Comparison of ENCODE assay signal across 9 cellular contexts in genomic region chr10:107814865-107815487, GRCh38.
DNase-seq lines count a peak whose midpoint lies in the region; ATAC-seq and TF ChIP-seq lines count a peak whose summit lies in the region.
"Had no signal": no experiment of that assay in that cellular context is flagged by ENCODE, and none has a peak within 500 bp of the region (broad histone marks: within the 10 kb centered on the region; RNA-seq: fewer than 3 reads in every experiment).

No MANE protein-coding gene starts in this region.

- TF ChIP-seq CTCF in GM12864 (IDR thresholded peaks at IDR 0.05; ENCODE audit: low read depth, low read length, missing control alignments) (peak; percentile 12), fibroblast of villous mesenchyme (IDR thresholded peaks at IDR 0.05; ENCODE audit: insufficient read depth, low read depth, low read length) (peak; percentile 56)
- TF ChIP-seq CTCF in CD4-positive, alpha-beta T cell (IDR thresholded peaks at IDR 0.05): no peak

- CTCF ChIA-PET in CD4-positive, alpha-beta T cell (lab: Charles Lee): no interaction called here

- no peak overlapping the region for H3K4me3 ChIP-seq in GM12864 (ENCODE audit: low read depth, low read length)
- no peak overlapping the region for H3K4me3 ChIP-seq in fibroblast of villous mesenchyme (ENCODE audit: low read depth, low read length)

- H3K27me3 Mint-ChIP-seq in CD4-positive, alpha-beta T cell: no peaks in the 10 kb centered on the region

- intact Hi-C loops in posterior cingulate gyrus (cut with DNase I): loop anchor here (5.0 to 10.0 kb wide), 3 partner anchors 408 to 1190 kb away; no protein-coding TSS in a partner anchor
- intact Hi-C loops in CD4-positive, alpha-beta T cell (cut with DNase I, micrococcal nuclease): no loop called here

- no peaks in the 10 kb centered on the region for H3K4me1 Mint-ChIP-seq in CD4-positive, alpha-beta T cell (ENCODE audit: low read depth)

- no peaks in the 10 kb centered on the region for H3K27me3 ChIP-seq in CD4-positive, alpha-beta T cell (ENCODE audit: control insufficient read depth, insufficient read depth, low read length)

- H3K9me3 ChIP-seq in CD4-positive, alpha-beta T cell (ENCODE audit: control insufficient read depth, low read length): no peaks in the 10 kb centered on the region

- no peak overlapping the region for H3K27ac ChIP-seq in CD4-positive, alpha-beta T cell (ENCODE audit: low read depth, low read length)
- H3K27ac ChIP-seq: epithelial cell of prostate had no signal

- POLR2A ChIA-PET in CD4-positive, alpha-beta T cell (lab: Charles Lee): no interaction called here

- peaks cover 9% of the 10 kb centered on the region for H3K9me3 Mint-ChIP-seq in CD4-positive, alpha-beta T cell

- ATAC-seq in CD4-positive, alpha-beta T cell (ENCODE audit: poor library complexity): no peak
- no peak for ATAC-seq in HG02973 (IDR thresholded peaks at IDR 0.05; ENCODE audit: unreplicated experiment)

- H3K36me3 Mint-ChIP-seq in CD4-positive, alpha-beta T cell (ENCODE audit: low read depth): no peaks in the 10 kb centered on the region

- H3K27ac Mint-ChIP-seq in CD4-positive, alpha-beta T cell: no peak overlapping the region

- peak; percentile 70 for DNase-seq in A172 (ENCODE audit: low spot score)
- DNase-seq in GM12864 (ENCODE audit: low read depth): no peak
- DNase-seq in HT1080 (ENCODE audit: low read depth): peak; percentile 77
- peak; percentile 26 for DNase-seq in SHP77 treated with DMSO at 0.1 percent for 48 hours (lab: John Stamatoyannopoulos, UW)
- DNase-seq in fibroblast of villous mesenchyme (ENCODE audit: low read depth): peak; percentile 51
- DNase-seq in posterior cingulate gyrus: peak in 7 of 10 donors; percentile 17 to 78 (median 34)
- DNase-seq in CD4-positive, alpha-beta T cell: no peak

- H3K4me3 Mint-ChIP-seq in CD4-positive, alpha-beta T cell: no peak overlapping the region

Comparison
In these comparisons a context has a peak if more than half of its experiments do, and no peak if none do; other contexts are left out.
1. DNase-seq: peak in A172 (single experiment), HT1080 (single experiment), SHP77 treated with DMSO at 0.1 percent for 48 hours (single experiment), fibroblast of villous mesenchyme (single experiment) and posterior cingulate gyrus (7 of 10); none in GM12864 (single experiment) and CD4-positive, alpha-beta T cell (0 of 10).